Comparison of ENCODE assay signal across 2 cellular contexts in genomic region chr9:92492781-92493401, GRCh38.
TF ChIP-seq lines count a peak whose summit lies in the region.

No MANE protein-coding gene starts in this region.

TF ChIP-seq in GM23338, 12 proteins besides CTCF, POLR2A, EP300 and RAD21:
- TF ChIP-seq EZH2phosphoT487 (IDR thresholded peaks at IDR 0.05; ENCODE audit: unreplicated experiment) (no peak), CREB1 (CRISPR knock-in tag; IDR thresholded peaks at IDR 0.05; ENCODE audit: low read depth) (no peak), POLR2AphosphoS5 (IDR thresholded peaks at IDR 0.05; ENCODE audit: low read depth) (no peak), NANOG (IDR thresholded peaks at IDR 0.05; ENCODE audit: borderline replicate concordance) (no peak), ETS1 (IDR thresholded peaks at IDR 0.05) (no peak), EZH2 (IDR thresholded peaks at IDR 0.05; ENCODE audit: low read depth, unreplicated experiment) (no peak), ZNF462 (CRISPR knock-in tag; IDR thresholded peaks at IDR 0.05) (no peak), STAT1 (IDR thresholded peaks at IDR 0.05; ENCODE audit: unreplicated experiment) (no peak), JUNB (IDR thresholded peaks at IDR 0.05; ENCODE audit: unreplicated experiment) (no peak)
TF ChIP-seq in GM23338: peak in this region for 0.

TF ChIP-seq in K562, 482 proteins besides CTCF, POLR2A, EP300 and RAD21:
- peak; percentile 15; the same call in 1 of the 2 replicates for TF ChIP-seq TAL1 (IDR thresholded peaks at IDR 0.05)
- no peak for TF ChIP-seq WHSC1 (IDR thresholded peaks at IDR 0.05; ENCODE audit: low read length)
